ENCODE assay signal across 16 cellular contexts in genomic region chr10:78656397-78656796, GRCh38.
A peak's percentile ranks its signal among the peaks of the same experiment; 100 is the strongest.
DNase-seq lines count a peak whose midpoint lies in the region; TF ChIP-seq lines count a peak whose summit lies in the region.
"Had no signal": no experiment of that assay in that cellular context is flagged by ENCODE, and none has a peak within 500 bp of the region (broad histone marks: within the 10 kb centered on the region; RNA-seq: fewer than 3 reads in every experiment).

No MANE protein-coding gene starts in this region.

- no peak overlapping the region for H3K4me3 Mint-ChIP-seq in endodermal cell
- no peak overlapping the region for H3K4me3 Mint-ChIP-seq in T-helper 2 cell treated with Interferon-gamma antibody and Interleukin-4, amounts not matched to agents 5 μg/mL and 100 μg/mL, for 36 hours
- no peak overlapping the region for H3K4me3 Mint-ChIP-seq in osteocyte (ENCODE audit: unreplicated experiment)
- H3K4me3 Mint-ChIP-seq: CD4-positive, CD25-positive, alpha-beta regulatory T cell had no signal

- WGBS in endodermal cell (ENCODE audit: insufficient coverage in 1 of 2, insufficient read length in 1 of 2), 2 experiments, result 90 to 92% methylated on average over 3 to 13 of the region's 13 CpGs

- no peaks in the 10 kb centered on the region for H3K79me2 ChIP-seq in parathyroid adenoma

- H3K4me3 ChIP-seq in HUES48 (ENCODE audit: low read depth, low read length), result no peak overlapping the region
- no peak overlapping the region for H3K4me3 ChIP-seq in endodermal cell (ENCODE audit: low read length)
- no peak overlapping the region for H3K4me3 ChIP-seq in parathyroid adenoma (ENCODE audit: low read depth, low read length)

- H3K36me3 ChIP-seq in HUES48 (ENCODE audit: control insufficient read depth, insufficient read depth, low read length) (no peaks in the 10 kb centered on the region), endodermal cell (ENCODE audit: control insufficient read depth, insufficient read depth, low read length) (no peaks in the 10 kb centered on the region), parathyroid adenoma (ENCODE audit: control insufficient read depth, insufficient read depth, low read length) (no peaks in the 10 kb centered on the region)

- H3K4me1 Mint-ChIP-seq in endodermal cell (no peaks in the 10 kb centered on the region), osteocyte (ENCODE audit: unreplicated experiment) (no peaks in the 10 kb centered on the region)
- no peaks in the 10 kb centered on the region for H3K4me1 Mint-ChIP-seq in T-helper 2 cell treated with Interferon-gamma antibody and Interleukin-4, amounts not matched to agents 5 μg/mL and 100 μg/mL, for 36 hours (ENCODE audit: low read depth)

- H3K4me2 ChIP-seq in parathyroid adenoma (ENCODE audit: low read length), result peak overlapping the region; percentile 36

- H2AFZ ChIP-seq in parathyroid adenoma, result peak overlapping the region; percentile 63

- H3K9ac ChIP-seq in HUES48 (ENCODE audit: low read depth, low read length), result no peak overlapping the region
- no peak overlapping the region for H3K9ac ChIP-seq in endodermal cell (ENCODE audit: extremely low read depth, low read length, poor library complexity, severe bottlenecking)
- H3K9ac ChIP-seq in parathyroid adenoma, result no peak overlapping the region

- no peaks in the 10 kb centered on the region for H3K9me3 ChIP-seq in HUES48 (ENCODE audit: control insufficient read depth, insufficient read depth, low read length)
- no peaks in the 10 kb centered on the region for H3K9me3 ChIP-seq in endodermal cell (ENCODE audit: control insufficient read depth, low read length)
- no peaks in the 10 kb centered on the region for H3K9me3 ChIP-seq in parathyroid adenoma (ENCODE audit: control insufficient read depth, low read length)

- H3K4me1 ChIP-seq in HUES48 (ENCODE audit: control insufficient read depth, insufficient read depth, low read length), result no peaks in the 10 kb centered on the region
- H3K4me1 ChIP-seq in endodermal cell (ENCODE audit: control insufficient read depth, insufficient read depth, low read length), result no peaks in the 10 kb centered on the region
- H3K4me1 ChIP-seq in parathyroid adenoma, result peaks cover 10% of the 10 kb centered on the region

- peaks cover 5% of the 10 kb centered on the region for H3K27me3 Mint-ChIP-seq in endodermal cell (ENCODE audit: insufficient read depth)
- peaks cover 3% of the 10 kb centered on the region for H3K27me3 Mint-ChIP-seq in T-helper 2 cell treated with Interferon-gamma antibody and Interleukin-4, amounts not matched to agents 5 μg/mL and 100 μg/mL, for 36 hours (ENCODE audit: low read depth)
- peaks cover 11% of the 10 kb centered on the region for H3K27me3 Mint-ChIP-seq in osteocyte (ENCODE audit: unreplicated experiment)
- H3K27me3 Mint-ChIP-seq: CD4-positive, CD25-positive, alpha-beta regulatory T cell had no signal

- DNase-seq in NCI-H748 (lab: John Stamatoyannopoulos, UW; ENCODE audit: unreplicated experiment) (peak; percentile 74), endodermal cell (no peak), ureter (ENCODE audit: low spot score) (no peak), osteocyte (ENCODE audit: extremely low spot score, unreplicated experiment) (no peak)
- DNase-seq in activated CD4-positive, alpha-beta T cell treated with anti-CD3 and anti-CD28 coated beads for 4 hours, result no peak
- no peak for DNase-seq in T-helper 2 cell treated with Interferon-gamma antibody and Interleukin-4, amounts not matched to agents 5 μg/mL and 100 μg/mL, for 36 hours (ENCODE audit: low spot score)
- DNase-seq: CD4-positive, CD25-positive, alpha-beta regulatory T cell; DMS53; HCEC 1CT; KBM-7; NCI-H1048; NCI-H1694; NCI-H446 treated with DMSO at 0.1 percent for 48 hours; SIG-M5 had no signal

- H3K27ac Mint-ChIP-seq in endodermal cell, result no peak overlapping the region
- no peak overlapping the region for H3K27ac Mint-ChIP-seq in T-helper 2 cell treated with Interferon-gamma antibody and Interleukin-4, amounts not matched to agents 5 μg/mL and 100 μg/mL, for 36 hours
- H3K27ac Mint-ChIP-seq in osteocyte (ENCODE audit: unreplicated experiment), result no peak overlapping the region
- H3K27ac Mint-ChIP-seq: CD4-positive, CD25-positive, alpha-beta regulatory T cell had no signal

- H3K27ac ChIP-seq in HUES48 (ENCODE audit: low read depth, low read length), result peak overlapping the region; percentile 61
- peak overlapping the region; percentile 100 for H3K27ac ChIP-seq in endodermal cell (ENCODE audit: low read depth, low read length)
- H3K27ac ChIP-seq in parathyroid adenoma, result no peak overlapping the region

- no peaks in the 10 kb centered on the region for H3K36me3 Mint-ChIP-seq in endodermal cell (ENCODE audit: low read depth)
- H3K36me3 Mint-ChIP-seq in T-helper 2 cell treated with Interferon-gamma antibody and Interleukin-4, amounts not matched to agents 5 μg/mL and 100 μg/mL, for 36 hours (ENCODE audit: low read depth), result no peaks in the 10 kb centered on the region
- H3K36me3 Mint-ChIP-seq in osteocyte (ENCODE audit: unreplicated experiment), result no peaks in the 10 kb centered on the region
- H3K36me3 Mint-ChIP-seq: CD4-positive, CD25-positive, alpha-beta regulatory T cell had no signal

- TF ChIP-seq CTCF in endodermal cell (conservative IDR thresholded peaks at IDR 0.05), result no peak
- TF ChIP-seq CTCF in parathyroid adenoma (IDR thresholded peaks at IDR 0.05), result no peak
- TF ChIP-seq CTCF in osteocyte (IDR thresholded peaks at IDR 0.05), result no peak

- H3K27me3 ChIP-seq in HUES48 (ENCODE audit: control insufficient read depth, insufficient read depth, low read length) (no peaks in the 10 kb centered on the region), endodermal cell (ENCODE audit: control insufficient read depth, insufficient read depth, low read length, poor library complexity, severe bottlenecking) (peaks cover 5% of the 10 kb centered on the region), parathyroid adenoma (ENCODE audit: control insufficient read depth, insufficient read depth, low read length) (no peaks in the 10 kb centered on the region)

- H3K9me3 Mint-ChIP-seq in endodermal cell, result no peaks in the 10 kb centered on the region
- H3K9me3 Mint-ChIP-seq in T-helper 2 cell treated with Interferon-gamma antibody and Interleukin-4, amounts not matched to agents 5 μg/mL and 100 μg/mL, for 36 hours, result no peaks in the 10 kb centered on the region
- no peaks in the 10 kb centered on the region for H3K9me3 Mint-ChIP-seq in osteocyte (ENCODE audit: unreplicated experiment)
